ENCODE assay signal across 38 cellular contexts in the genomic region with DNA sequence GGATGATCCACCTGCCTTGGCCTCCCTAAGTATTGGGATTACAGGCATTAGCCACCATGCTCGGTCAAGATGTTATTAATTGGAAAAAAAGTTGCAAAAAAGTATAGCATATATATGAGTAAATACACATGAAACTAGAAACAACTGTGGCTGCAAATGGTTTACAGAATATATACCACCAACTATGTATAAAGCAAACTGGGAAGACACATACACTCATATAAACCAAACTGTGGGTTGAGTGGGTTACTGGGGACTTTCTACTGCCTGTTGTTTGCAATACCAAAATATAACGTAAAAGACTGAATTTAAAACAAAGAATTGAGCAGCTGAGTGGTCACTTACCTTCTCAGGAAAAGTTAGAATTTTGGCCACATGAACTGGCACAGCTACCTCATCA.
"Had no signal": no experiment of that assay in that cellular context is flagged by ENCODE, and none has a peak within 500 bp of the region (broad histone marks: within the 10 kb centered on the region; RNA-seq: fewer than 3 reads in every experiment).

No MANE protein-coding gene starts in this region.

- FAIRE-seq: bronchial epithelial cell, TTC549 had no signal

- H3K4me1 ChIP-seq: ascending aorta had no signal

- H3K27ac Mint-ChIP-seq: activated B cell treated with CpG ODN at 0.5 μM for 24 hours; activated CD4-positive, alpha-beta memory T cell treated with anti-CD3 and anti-CD28 coated beads for 36 hours; activated CD4-positive, alpha-beta T cell treated with anti-CD3 and anti-CD28 coated beads, Interleukin-2, amount 10 ng/mL, durations not matched to agents 24 days and 14 days; activated CD8-positive, alpha-beta T cell treated with anti-CD3 and anti-CD28 coated beads for 36 hours; activated naive CD4-positive, alpha-beta T cell treated with anti-CD3 and anti-CD28 coated beads, Interleukin-2, amount 10 ng/mL, durations not matched to agents 7 days and 5 days; activated naive CD4-positive, alpha-beta T cell treated with anti-CD3 and anti-CD28 coated beads, Interleukin-2, amount 50 U/mL, for 24 hours; activated naive CD8-positive, alpha-beta T cell; activated naive CD8-positive, alpha-beta T cell treated with anti-CD3 and anti-CD28 coated beads, Interleukin-2, amount 10 ng/mL, durations not matched to agents 7 days and 5 days; activated naive CD8-positive, alpha-beta T cell treated with anti-CD3 and anti-CD28 coated beads, Interleukin-2, amount 50 U/mL, for 24 hours; activated T-cell treated with anti-CD3 and anti-CD28 coated beads, Interleukin-2, amount 50 U/mL, for 24 hours; activated T-helper 1 cell treated with anti-CD3 and anti-CD28 coated beads, Interleukin-12 subunit alpha, Interleukin-12 subunit beta, Interleukin-2, Interleukin-4 antibody, amounts not matched to agents 30 ng/mL and 10 ng/mL and 1 ng/mL, durations not matched to agents 14 hours and 24 hours and 36 hours; activated T-helper 2 cell treated with anti-CD3 and anti-CD28 coated beads, Interferon-gamma antibody, Interleukin-2, Interleukin-4, amounts not matched to agents 10 μg/mL and 5 μg/mL and 100 μg/mL, durations not matched to agents 14 hours and 24 hours and 36 hours; brain; T-helper 1 cell treated with Interleukin-12 subunit alpha and Interleukin-12 subunit beta and Interleukin-4 antibody, amounts not matched to agents 30 μg/mL and 1 μg/mL, for 36 hours; T-helper 2 cell treated with Interferon-gamma antibody and Interleukin-4, amounts not matched to agents 5 μg/mL and 100 μg/mL, for 36 hours had no signal

- H3K9me3 ChIP-seq: ascending aorta had no signal

- H3K27me3 ChIP-seq: ascending aorta, cardiac muscle cell had no signal

- H3K4me3 Mint-ChIP-seq: activated B cell treated with CpG ODN at 0.5 μM for 24 hours; activated CD4-positive, alpha-beta memory T cell treated with anti-CD3 and anti-CD28 coated beads for 36 hours; activated CD4-positive, alpha-beta T cell treated with anti-CD3 and anti-CD28 coated beads, Interleukin-2, amount 10 ng/mL, durations not matched to agents 24 days and 14 days; activated CD8-positive, alpha-beta T cell treated with anti-CD3 and anti-CD28 coated beads for 36 hours; activated naive CD4-positive, alpha-beta T cell treated with anti-CD3 and anti-CD28 coated beads, Interleukin-2, amount 10 ng/mL, durations not matched to agents 7 days and 5 days; activated naive CD4-positive, alpha-beta T cell treated with anti-CD3 and anti-CD28 coated beads, Interleukin-2, amount 50 U/mL, for 24 hours; activated naive CD8-positive, alpha-beta T cell; activated naive CD8-positive, alpha-beta T cell treated with anti-CD3 and anti-CD28 coated beads, Interleukin-2, amount 10 ng/mL, durations not matched to agents 7 days and 5 days; activated naive CD8-positive, alpha-beta T cell treated with anti-CD3 and anti-CD28 coated beads, Interleukin-2, amount 50 U/mL, for 24 hours; activated T-cell treated with anti-CD3 and anti-CD28 coated beads, Interleukin-2, amount 50 U/mL, for 24 hours; activated T-helper 1 cell treated with anti-CD3 and anti-CD28 coated beads, Interleukin-12 subunit alpha, Interleukin-12 subunit beta, Interleukin-2, Interleukin-4 antibody, amounts not matched to agents 30 ng/mL and 10 ng/mL and 1 ng/mL, durations not matched to agents 14 hours and 24 hours and 36 hours; brain; central memory CD8-positive, alpha-beta T cell; T-helper 1 cell treated with Interleukin-12 subunit alpha and Interleukin-12 subunit beta and Interleukin-4 antibody, amounts not matched to agents 30 μg/mL and 1 μg/mL, for 36 hours; T-helper 2 cell treated with Interferon-gamma antibody and Interleukin-4, amounts not matched to agents 5 μg/mL and 100 μg/mL, for 36 hours had no signal

- DNase-seq: activated B cell treated with CpG ODN at 0.5 μM for 24 hours; activated CD4-positive, alpha-beta memory T cell treated with anti-CD3 and anti-CD28 coated beads for 36 hours; activated CD4-positive, alpha-beta T cell treated with anti-CD3 and anti-CD28 coated beads for 4 hours; activated CD4-positive, alpha-beta T cell treated with anti-CD3 and anti-CD28 coated beads, Interleukin-2, amount 10 ng/mL, durations not matched to agents 24 days and 14 days; activated CD4-positive, alpha-beta T cell treated with anti-CD3 and anti-CD28 coated beads, Interleukin-2, amount 50 U/mL, for 1 hour; activated CD4-positive, alpha-beta T cell treated with anti-CD3 and anti-CD28 coated beads, Interleukin-2, amount 50 U/mL, for 4 hours; activated CD4-positive, CD25-positive, alpha-beta regulatory T cell treated with anti-CD3 and anti-CD28 coated beads, Interleukin-2, amount 50 U/mL, for 72 hours; activated CD8-positive, alpha-beta memory T cell treated with anti-CD3 and anti-CD28 coated beads, Interleukin-2, amount 50 U/mL, for 4 hours; activated CD8-positive, alpha-beta T cell treated with anti-CD3 and anti-CD28 coated beads for 36 hours; activated effector memory CD4-positive, alpha-beta T cell treated with Interleukin-2 at 50 U/mL for 16 hours; activated gamma-delta T cell; activated naive CD4-positive, alpha-beta T cell treated with anti-CD3 and anti-CD28 coated beads, Interleukin-2, amount 10 ng/mL, durations not matched to agents 7 days and 5 days; activated naive CD4-positive, alpha-beta T cell treated with Interleukin-2 at 50 U/mL for 16 hours; activated naive CD8-positive, alpha-beta T cell treated with anti-CD3 and anti-CD28 coated beads, Interleukin-2, amount 10 ng/mL, durations not matched to agents 7 days and 5 days; activated naive CD8-positive, alpha-beta T cell treated with anti-CD3 and anti-CD28 coated beads, Interleukin-2, amount 50 U/mL, for 24 hours; activated T-cell treated with anti-CD3 and anti-CD28 coated beads, Interleukin-2, amount 50 U/mL, for 24 hours; activated T-cell treated with anti-CD3 and anti-CD28 coated beads, Interleukin-2, amount 50 U/mL, for 48 hours; amygdala; anterior cingulate cortex; caudate nucleus; cerebellar nuclear complex; SW 1271; T-helper 1 cell; T-helper 2 cell; T-helper 9 cell had no signal

- H3K27me3 Mint-ChIP-seq: activated B cell treated with CpG ODN at 0.5 μM for 24 hours; activated CD4-positive, alpha-beta memory T cell treated with anti-CD3 and anti-CD28 coated beads for 36 hours; activated CD4-positive, alpha-beta T cell treated with anti-CD3 and anti-CD28 coated beads, Interleukin-2, amount 10 ng/mL, durations not matched to agents 24 days and 14 days; activated CD8-positive, alpha-beta T cell treated with anti-CD3 and anti-CD28 coated beads for 36 hours; activated naive CD4-positive, alpha-beta T cell treated with anti-CD3 and anti-CD28 coated beads, Interleukin-2, amount 10 ng/mL, durations not matched to agents 7 days and 5 days; activated naive CD4-positive, alpha-beta T cell treated with anti-CD3 and anti-CD28 coated beads, Interleukin-2, amount 50 U/mL, for 24 hours; activated naive CD8-positive, alpha-beta T cell; activated naive CD8-positive, alpha-beta T cell treated with anti-CD3 and anti-CD28 coated beads, Interleukin-2, amount 10 ng/mL, durations not matched to agents 7 days and 5 days; activated naive CD8-positive, alpha-beta T cell treated with anti-CD3 and anti-CD28 coated beads, Interleukin-2, amount 50 U/mL, for 24 hours; activated T-cell treated with anti-CD3 and anti-CD28 coated beads, Interleukin-2, amount 50 U/mL, for 24 hours; brain; central memory CD8-positive, alpha-beta T cell had no signal

- H3K9me3 Mint-ChIP-seq: activated B cell treated with CpG ODN at 0.5 μM for 24 hours; activated CD4-positive, alpha-beta memory T cell treated with anti-CD3 and anti-CD28 coated beads for 36 hours; activated CD4-positive, alpha-beta T cell treated with anti-CD3 and anti-CD28 coated beads, Interleukin-2, amount 10 ng/mL, durations not matched to agents 24 days and 14 days; activated CD8-positive, alpha-beta T cell treated with anti-CD3 and anti-CD28 coated beads for 36 hours; activated naive CD4-positive, alpha-beta T cell treated with anti-CD3 and anti-CD28 coated beads, Interleukin-2, amount 10 ng/mL, durations not matched to agents 7 days and 5 days; activated naive CD4-positive, alpha-beta T cell treated with anti-CD3 and anti-CD28 coated beads, Interleukin-2, amount 50 U/mL, for 24 hours; activated naive CD8-positive, alpha-beta T cell treated with anti-CD3 and anti-CD28 coated beads, Interleukin-2, amount 10 ng/mL, durations not matched to agents 7 days and 5 days; activated naive CD8-positive, alpha-beta T cell treated with anti-CD3 and anti-CD28 coated beads, Interleukin-2, amount 50 U/mL, for 24 hours; activated T-cell treated with anti-CD3 and anti-CD28 coated beads, Interleukin-2, amount 50 U/mL, for 24 hours; activated T-helper 1 cell treated with anti-CD3 and anti-CD28 coated beads, Interleukin-12 subunit alpha, Interleukin-12 subunit beta, Interleukin-2, Interleukin-4 antibody, amounts not matched to agents 30 ng/mL and 10 ng/mL and 1 ng/mL, durations not matched to agents 14 hours and 24 hours and 36 hours; activated T-helper 2 cell treated with anti-CD3 and anti-CD28 coated beads, Interferon-gamma antibody, Interleukin-2, Interleukin-4, amounts not matched to agents 10 μg/mL and 5 μg/mL and 100 μg/mL, durations not matched to agents 14 hours and 24 hours and 36 hours; brain; central memory CD8-positive, alpha-beta T cell; T-helper 1 cell treated with Interleukin-12 subunit alpha and Interleukin-12 subunit beta and Interleukin-4 antibody, amounts not matched to agents 30 μg/mL and 1 μg/mL, for 36 hours; T-helper 2 cell treated with Interferon-gamma antibody and Interleukin-4, amounts not matched to agents 5 μg/mL and 100 μg/mL, for 36 hours had no signal

- H3K4me1 Mint-ChIP-seq: activated B cell treated with CpG ODN at 0.5 μM for 24 hours; activated CD4-positive, alpha-beta T cell treated with anti-CD3 and anti-CD28 coated beads, Interleukin-2, amount 10 ng/mL, durations not matched to agents 24 days and 14 days; activated naive CD4-positive, alpha-beta T cell treated with anti-CD3 and anti-CD28 coated beads, Interleukin-2, amount 10 ng/mL, durations not matched to agents 7 days and 5 days; activated naive CD8-positive, alpha-beta T cell treated with anti-CD3 and anti-CD28 coated beads, Interleukin-2, amount 10 ng/mL, durations not matched to agents 7 days and 5 days; activated naive CD8-positive, alpha-beta T cell treated with anti-CD3 and anti-CD28 coated beads, Interleukin-2, amount 50 U/mL, for 24 hours; brain; central memory CD8-positive, alpha-beta T cell had no signal

- ATAC-seq: activated CD8-positive, alpha-beta T cell treated with anti-CD3 and anti-CD28 coated beads for 36 hours; activated naive CD8-positive, alpha-beta T cell treated with anti-CD3 and anti-CD28 coated beads, Interleukin-2, amount 50 U/mL, for 24 hours had no signal

- H3K4me3 ChIP-seq: ascending aorta, cardiac muscle cell had no signal

- H3K27ac ChIP-seq: ascending aorta, cardiac muscle cell, VCaP had no signal
